In the genomic region with DNA sequence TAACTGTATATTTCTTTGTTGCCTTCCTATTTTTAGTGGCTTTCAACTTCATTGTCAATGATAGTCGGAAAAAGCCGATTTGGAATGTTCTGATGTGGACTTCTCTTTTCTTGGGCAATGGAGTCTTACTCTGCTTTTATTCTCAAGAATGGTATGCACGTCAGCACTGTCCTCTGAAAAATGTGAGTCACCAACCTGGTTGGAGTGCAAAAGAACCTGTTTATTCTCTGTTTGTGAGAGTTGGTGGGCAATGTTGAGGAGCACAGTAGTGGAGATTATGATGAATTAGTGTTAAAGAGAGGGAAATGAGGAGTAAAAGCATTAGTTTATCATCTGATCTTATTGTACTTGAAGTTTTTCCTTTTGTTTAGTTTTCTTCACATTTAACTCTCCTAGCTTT, we compare ENCODE assay signal across 17 cellular contexts. TPM values are rescaled to one million over a fixed set of nuclear protein-coding genes. Genes with fewer than 3 reads are reported as not detected.
"Had no signal": no experiment of that assay in that cellular context is flagged by ENCODE, and none has a peak within 500 bp of the region (broad histone marks: within the 10 kb centered on the region; RNA-seq: fewer than 3 reads in every experiment).

No MANE protein-coding gene starts in this region.

- H3K9me3 Mint-ChIP-seq: activated naive CD4-positive, alpha-beta T cell treated with anti-CD3 and anti-CD28 coated beads, Interleukin-2, amount 50 U/mL, for 72 hours; immature natural killer cell; naive thymus-derived CD8-positive, alpha-beta T cell; stimulated activated memory B cell treated with anti-CD40 and anti-IgM and Interleukin-4, amounts not matched to agents 10 μg/mL and 1 μg/mL and 100 μg/mL, for 72 hours had no signal

- H3K4me3 Mint-ChIP-seq: immature natural killer cell; naive thymus-derived CD8-positive, alpha-beta T cell; stimulated activated memory B cell treated with anti-CD40 and anti-IgM and Interleukin-4, amounts not matched to agents 10 μg/mL and 1 μg/mL and 100 μg/mL, for 72 hours had no signal

- H3K27me3 Mint-ChIP-seq: naive thymus-derived CD8-positive, alpha-beta T cell; stimulated activated memory B cell treated with anti-CD40 and anti-IgM and Interleukin-4, amounts not matched to agents 10 μg/mL and 1 μg/mL and 100 μg/mL, for 72 hours had no signal

- H3K4me1 Mint-ChIP-seq: stimulated activated memory B cell treated with anti-CD40 and anti-IgM and Interleukin-4, amounts not matched to agents 10 μg/mL and 1 μg/mL and 100 μg/mL, for 72 hours had no signal

- H3K27ac Mint-ChIP-seq: stimulated activated memory B cell treated with anti-CD40 and anti-IgM and Interleukin-4, amounts not matched to agents 10 μg/mL and 1 μg/mL and 100 μg/mL, for 72 hours had no signal

- ATAC-seq: esophagus mucosa; naive thymus-derived CD8-positive, alpha-beta T cell; right lobe of liver; stimulated activated memory B cell treated with anti-CD40 and anti-IgM and Interleukin-4, amounts not matched to agents 10 μg/mL and 1 μg/mL and 100 μg/mL, for 72 hours had no signal

- H3K4me3 ChIP-seq: right lobe of liver, smooth muscle cell, thyroid gland had no signal

- DNase-seq: activated CD4-positive, alpha-beta T cell treated with anti-CD3 and anti-CD28 coated beads, Interleukin-2, amount 50 U/mL, for 1 hour; activated T-cell treated with anti-CD3 and anti-CD28 coated beads for 4 hours; brain microvascular endothelial cell; cortex of kidney; effector CD4-positive, alpha-beta T cell; immature natural killer cell; mesendoderm; naive thymus-derived CD8-positive, alpha-beta T cell; right lobe of liver; stimulated activated CD4-positive, alpha-beta T cell treated with anti-CD3 and anti-CD28 coated beads, Interleukin-4, amount 100 ng/mL, for 24 hours; T-helper 1 cell; T1000; thyroid gland had no signal

RNA-seq across cellular contexts. Expression of a gene that starts 14.5 kb away (rescaled TPM):
- total RNA-seq: esophagus mucosa, smooth muscle cell had no signal
